In the genomic region with DNA sequence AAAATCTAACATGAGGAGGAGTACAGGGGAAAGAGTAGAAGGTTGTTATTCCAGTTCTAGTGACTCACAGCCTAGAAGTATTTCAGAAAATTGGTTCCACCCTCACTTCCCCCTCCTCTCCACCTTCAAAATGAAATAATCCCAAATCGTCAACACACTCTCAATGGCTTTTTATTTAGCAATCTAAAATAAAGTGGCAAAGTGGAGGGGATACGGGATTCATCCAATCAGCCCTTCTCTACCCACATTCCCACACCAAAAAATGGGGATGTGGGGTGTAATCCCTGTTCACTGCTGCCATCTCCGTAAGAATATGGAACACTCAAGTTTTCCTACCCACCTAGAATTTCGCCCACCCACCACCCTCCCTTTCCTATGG, we compare ENCODE assay signal across 1 cellular context.
A peak's percentile ranks its signal among the peaks of the same experiment; 100 is the strongest.
TF ChIP-seq lines count a peak whose summit lies in the region.

No MANE protein-coding gene starts in this region.

TF ChIP-seq in K562, 482 proteins besides CTCF, POLR2A, EP300 and RAD21 (continues in another document):
- TF ChIP-seq, protein P1, sequence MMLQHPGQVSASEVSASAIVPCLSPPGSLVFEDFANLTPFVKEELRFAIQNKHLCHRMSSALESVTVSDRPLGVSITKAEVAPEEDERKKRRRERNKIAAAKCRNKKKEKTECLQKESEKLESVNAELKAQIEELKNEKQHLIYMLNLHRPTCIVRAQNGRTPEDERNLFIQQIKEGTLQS (IDR thresholded peaks at IDR 0.05): peak; percentile 41
- TF ChIP-seq, protein P1 (CRISPR knock-in tag; conservative IDR thresholded peaks at IDR 0.05): no peak
- peak; percentile 53 for TF ChIP-seq SMARCA4 (IDR thresholded peaks at IDR 0.05)
- no peak for TF ChIP-seq HDGF (IDR thresholded peaks at IDR 0.05)
- peak; percentile 11 for TF ChIP-seq TAF9B (IDR thresholded peaks at IDR 0.05; ENCODE audit: partially characterized antibody)
- TF ChIP-seq KDM5B (IDR thresholded peaks at IDR 0.05; ENCODE audit: insufficient replicate concordance, low read depth, low read length): peak; percentile 47
- TF ChIP-seq CCNT2 (IDR thresholded peaks at IDR 0.05; ENCODE audit: borderline replicate concordance, extremely low read depth, insufficient read length, low read depth, low read length): no peak
- no peak for TF ChIP-seq ZNF695 (CRISPR knock-in tag; IDR thresholded peaks at IDR 0.05)
- peak; percentile 49; the same call in 1 of the 2 replicates for TF ChIP-seq SMARCE1 (IDR thresholded peaks at IDR 0.05)
- no peak for TF ChIP-seq TCFL5 (CRISPR knock-in tag; conservative IDR thresholded peaks at IDR 0.05)
- no peak for TF ChIP-seq ZNF224 (CRISPR knock-in tag; IDR thresholded peaks at IDR 0.05)
- no peak for TF ChIP-seq ZNF324 (CRISPR knock-in tag; IDR thresholded peaks at IDR 0.05)
- no peak for TF ChIP-seq EGR1 (conservative IDR thresholded peaks at IDR 0.05)
- TF ChIP-seq DDX20 (tag; IDR thresholded peaks at IDR 0.05; ENCODE audit: low read depth): no peak
- TF ChIP-seq SMAD3 (CRISPR knock-in tag; conservative IDR thresholded peaks at IDR 0.05): no peak
- TF ChIP-seq, protein P2, sequence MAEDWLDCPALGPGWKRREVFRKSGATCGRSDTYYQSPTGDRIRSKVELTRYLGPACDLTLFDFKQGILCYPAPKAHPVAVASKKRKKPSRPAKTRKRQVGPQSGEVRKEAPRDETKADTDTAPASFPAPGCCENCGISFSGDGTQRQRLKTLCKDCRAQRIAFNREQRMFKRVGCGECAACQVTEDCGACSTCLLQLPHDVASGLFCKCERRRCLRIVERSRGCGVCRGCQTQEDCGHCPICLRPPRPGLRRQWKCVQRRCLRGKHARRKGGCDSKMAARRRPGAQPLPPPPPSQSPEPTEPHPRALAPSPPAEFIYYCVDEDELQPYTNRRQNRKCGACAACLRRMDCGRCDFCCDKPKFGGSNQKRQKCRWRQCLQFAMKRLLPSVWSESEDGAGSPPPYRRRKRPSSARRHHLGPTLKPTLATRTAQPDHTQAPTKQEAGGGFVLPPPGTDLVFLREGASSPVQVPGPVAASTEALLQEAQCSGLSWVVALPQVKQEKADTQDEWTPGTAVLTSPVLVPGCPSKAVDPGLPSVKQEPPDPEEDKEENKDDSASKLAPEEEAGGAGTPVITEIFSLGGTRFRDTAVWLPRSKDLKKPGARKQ (CRISPR knock-in tag; IDR thresholded peaks at IDR 0.05): no peak
- TF ChIP-seq MAFG (tag; conservative IDR thresholded peaks at IDR 0.05): no peak
- TF ChIP-seq, protein P3, sequence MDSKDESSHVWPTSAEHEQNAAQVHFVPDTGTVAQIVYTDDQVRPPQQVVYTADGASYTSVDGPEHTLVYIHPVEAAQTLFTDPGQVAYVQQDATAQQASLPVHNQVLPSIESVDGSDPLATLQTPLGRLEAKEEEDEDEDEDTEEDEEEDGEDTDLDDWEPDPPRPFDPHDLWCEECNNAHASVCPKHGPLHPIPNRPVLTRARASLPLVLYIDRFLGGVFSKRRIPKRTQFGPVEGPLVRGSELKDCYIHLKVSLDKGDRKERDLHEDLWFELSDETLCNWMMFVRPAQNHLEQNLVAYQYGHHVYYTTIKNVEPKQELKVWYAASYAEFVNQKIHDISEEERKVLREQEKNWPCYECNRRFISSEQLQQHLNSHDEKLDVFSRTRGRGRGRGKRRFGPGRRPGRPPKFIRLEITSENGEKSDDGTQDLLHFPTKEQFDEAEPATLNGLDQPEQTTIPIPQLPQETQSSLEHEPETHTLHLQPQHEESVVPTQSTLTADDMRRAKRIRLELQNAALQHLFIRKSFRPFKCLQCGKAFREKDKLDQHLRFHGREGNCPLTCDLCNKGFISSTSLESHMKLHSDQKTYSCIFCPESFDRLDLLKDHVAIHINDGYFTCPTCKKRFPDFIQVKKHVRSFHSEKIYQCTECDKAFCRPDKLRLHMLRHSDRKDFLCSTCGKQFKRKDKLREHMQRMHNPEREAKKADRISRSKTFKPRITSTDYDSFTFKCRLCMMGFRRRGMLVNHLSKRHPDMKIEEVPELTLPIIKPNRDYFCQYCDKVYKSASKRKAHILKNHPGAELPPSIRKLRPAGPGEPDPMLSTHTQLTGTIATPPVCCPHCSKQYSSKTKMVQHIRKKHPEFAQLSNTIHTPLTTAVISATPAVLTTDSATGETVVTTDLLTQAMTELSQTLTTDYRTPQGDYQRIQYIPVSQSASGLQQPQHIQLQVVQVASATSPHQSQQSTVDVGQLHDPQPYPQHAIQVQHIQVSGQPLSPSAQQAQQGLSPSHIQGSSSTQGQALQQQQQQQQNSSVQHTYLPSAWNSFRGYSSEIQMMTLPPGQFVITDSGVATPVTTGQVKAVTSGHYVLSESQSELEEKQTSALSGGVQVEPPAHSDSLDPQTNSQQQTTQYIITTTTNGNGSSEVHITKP (IDR thresholded peaks at IDR 0.05; ENCODE audit: partially characterized antibody): peak; percentile 83
- TF ChIP-seq, protein P4, sequence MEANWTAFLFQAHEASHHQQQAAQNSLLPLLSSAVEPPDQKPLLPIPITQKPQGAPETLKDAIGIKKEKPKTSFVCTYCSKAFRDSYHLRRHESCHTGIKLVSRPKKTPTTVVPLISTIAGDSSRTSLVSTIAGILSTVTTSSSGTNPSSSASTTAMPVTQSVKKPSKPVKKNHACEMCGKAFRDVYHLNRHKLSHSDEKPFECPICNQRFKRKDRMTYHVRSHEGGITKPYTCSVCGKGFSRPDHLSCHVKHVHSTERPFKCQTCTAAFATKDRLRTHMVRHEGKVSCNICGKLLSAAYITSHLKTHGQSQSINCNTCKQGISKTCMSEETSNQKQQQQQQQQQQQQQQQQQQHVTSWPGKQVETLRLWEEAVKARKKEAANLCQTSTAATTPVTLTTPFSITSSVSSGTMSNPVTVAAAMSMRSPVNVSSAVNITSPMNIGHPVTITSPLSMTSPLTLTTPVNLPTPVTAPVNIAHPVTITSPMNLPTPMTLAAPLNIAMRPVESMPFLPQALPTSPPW (CRISPR knock-in tag; IDR thresholded peaks at IDR 0.05): peak; percentile 25; the same call in 1 of the 2 replicates
- TF ChIP-seq, protein P5, sequence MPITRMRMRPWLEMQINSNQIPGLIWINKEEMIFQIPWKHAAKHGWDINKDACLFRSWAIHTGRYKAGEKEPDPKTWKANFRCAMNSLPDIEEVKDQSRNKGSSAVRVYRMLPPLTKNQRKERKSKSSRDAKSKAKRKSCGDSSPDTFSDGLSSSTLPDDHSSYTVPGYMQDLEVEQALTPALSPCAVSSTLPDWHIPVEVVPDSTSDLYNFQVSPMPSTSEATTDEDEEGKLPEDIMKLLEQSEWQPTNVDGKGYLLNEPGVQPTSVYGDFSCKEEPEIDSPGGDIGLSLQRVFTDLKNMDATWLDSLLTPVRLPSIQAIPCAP (CRISPR knock-in tag; IDR thresholded peaks at IDR 0.05; ENCODE audit: borderline replicate concordance): no peak
- TF ChIP-seq PCBP1 (IDR thresholded peaks at IDR 0.05; ENCODE audit: low read depth, low read length, poor library complexity, severe bottlenecking): no peak
- TF ChIP-seq, protein P6, sequence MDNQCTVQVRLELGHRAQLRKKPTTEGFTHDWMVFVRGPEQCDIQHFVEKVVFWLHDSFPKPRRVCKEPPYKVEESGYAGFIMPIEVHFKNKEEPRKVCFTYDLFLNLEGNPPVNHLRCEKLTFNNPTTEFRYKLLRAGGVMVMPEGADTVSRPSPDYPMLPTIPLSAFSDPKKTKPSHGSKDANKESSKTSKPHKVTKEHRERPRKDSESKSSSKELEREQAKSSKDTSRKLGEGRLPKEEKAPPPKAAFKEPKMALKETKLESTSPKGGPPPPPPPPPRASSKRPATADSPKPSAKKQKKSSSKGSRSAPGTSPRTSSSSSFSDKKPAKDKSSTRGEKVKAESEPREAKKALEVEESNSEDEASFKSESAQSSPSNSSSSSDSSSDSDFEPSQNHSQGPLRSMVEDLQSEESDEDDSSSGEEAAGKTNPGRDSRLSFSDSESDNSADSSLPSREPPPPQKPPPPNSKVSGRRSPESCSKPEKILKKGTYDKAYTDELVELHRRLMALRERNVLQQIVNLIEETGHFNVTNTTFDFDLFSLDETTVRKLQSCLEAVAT (IDR thresholded peaks at IDR 0.05): peak; percentile 35 to 47; a peak in 3 of 4 replicates
- no peak for TF ChIP-seq ZBTB7A (IDR thresholded peaks at IDR 0.05; ENCODE audit: borderline replicate concordance, control insufficient read depth, low read depth, low read length)
- no peak for TF ChIP-seq ZNF431 (CRISPR knock-in tag; IDR thresholded peaks at IDR 0.05)
- TF ChIP-seq TGIF2 (CRISPR knock-in tag; IDR thresholded peaks at IDR 0.05): no peak
- TF ChIP-seq, protein P7, sequence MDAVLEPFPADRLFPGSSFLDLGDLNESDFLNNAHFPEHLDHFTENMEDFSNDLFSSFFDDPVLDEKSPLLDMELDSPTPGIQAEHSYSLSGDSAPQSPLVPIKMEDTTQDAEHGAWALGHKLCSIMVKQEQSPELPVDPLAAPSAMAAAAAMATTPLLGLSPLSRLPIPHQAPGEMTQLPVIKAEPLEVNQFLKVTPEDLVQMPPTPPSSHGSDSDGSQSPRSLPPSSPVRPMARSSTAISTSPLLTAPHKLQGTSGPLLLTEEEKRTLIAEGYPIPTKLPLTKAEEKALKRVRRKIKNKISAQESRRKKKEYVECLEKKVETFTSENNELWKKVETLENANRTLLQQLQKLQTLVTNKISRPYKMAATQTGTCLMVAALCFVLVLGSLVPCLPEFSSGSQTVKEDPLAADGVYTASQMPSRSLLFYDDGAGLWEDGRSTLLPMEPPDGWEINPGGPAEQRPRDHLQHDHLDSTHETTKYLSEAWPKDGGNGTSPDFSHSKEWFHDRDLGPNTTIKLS (IDR thresholded peaks at IDR 0.05; ENCODE audit: borderline replicate concordance, low read depth): no peak
- 0 out of 2 replicates have a peak, but pooled peaks have one; percentile 3 for TF ChIP-seq NBN (IDR thresholded peaks at IDR 0.05; ENCODE audit: low read depth)
- TF ChIP-seq FOSL1 (tag; conservative IDR thresholded peaks at IDR 0.05): peak; percentile 75
- peak; percentile 22 for TF ChIP-seq TBP (optimal IDR thresholded peaks at IDR 0.05; ENCODE audit: low read depth, low read length)
- TF ChIP-seq, protein P8, sequence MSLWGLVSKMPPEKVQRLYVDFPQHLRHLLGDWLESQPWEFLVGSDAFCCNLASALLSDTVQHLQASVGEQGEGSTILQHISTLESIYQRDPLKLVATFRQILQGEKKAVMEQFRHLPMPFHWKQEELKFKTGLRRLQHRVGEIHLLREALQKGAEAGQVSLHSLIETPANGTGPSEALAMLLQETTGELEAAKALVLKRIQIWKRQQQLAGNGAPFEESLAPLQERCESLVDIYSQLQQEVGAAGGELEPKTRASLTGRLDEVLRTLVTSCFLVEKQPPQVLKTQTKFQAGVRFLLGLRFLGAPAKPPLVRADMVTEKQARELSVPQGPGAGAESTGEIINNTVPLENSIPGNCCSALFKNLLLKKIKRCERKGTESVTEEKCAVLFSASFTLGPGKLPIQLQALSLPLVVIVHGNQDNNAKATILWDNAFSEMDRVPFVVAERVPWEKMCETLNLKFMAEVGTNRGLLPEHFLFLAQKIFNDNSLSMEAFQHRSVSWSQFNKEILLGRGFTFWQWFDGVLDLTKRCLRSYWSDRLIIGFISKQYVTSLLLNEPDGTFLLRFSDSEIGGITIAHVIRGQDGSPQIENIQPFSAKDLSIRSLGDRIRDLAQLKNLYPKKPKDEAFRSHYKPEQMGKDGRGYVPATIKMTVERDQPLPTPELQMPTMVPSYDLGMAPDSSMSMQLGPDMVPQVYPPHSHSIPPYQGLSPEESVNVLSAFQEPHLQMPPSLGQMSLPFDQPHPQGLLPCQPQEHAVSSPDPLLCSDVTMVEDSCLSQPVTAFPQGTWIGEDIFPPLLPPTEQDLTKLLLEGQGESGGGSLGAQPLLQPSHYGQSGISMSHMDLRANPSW (CRISPR knock-in tag; IDR thresholded peaks at IDR 0.05): no peak
- TF ChIP-seq, protein P9, sequence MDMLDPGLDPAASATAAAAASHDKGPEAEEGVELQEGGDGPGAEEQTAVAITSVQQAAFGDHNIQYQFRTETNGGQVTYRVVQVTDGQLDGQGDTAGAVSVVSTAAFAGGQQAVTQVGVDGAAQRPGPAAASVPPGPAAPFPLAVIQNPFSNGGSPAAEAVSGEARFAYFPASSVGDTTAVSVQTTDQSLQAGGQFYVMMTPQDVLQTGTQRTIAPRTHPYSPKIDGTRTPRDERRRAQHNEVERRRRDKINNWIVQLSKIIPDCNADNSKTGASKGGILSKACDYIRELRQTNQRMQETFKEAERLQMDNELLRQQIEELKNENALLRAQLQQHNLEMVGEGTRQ (CRISPR knock-in tag; IDR thresholded peaks at IDR 0.05): no peak
- TF ChIP-seq ARID1B (IDR thresholded peaks at IDR 0.05): peak; percentile 29; the same call in 1 of the 2 replicates
- TF ChIP-seq, protein P10, sequence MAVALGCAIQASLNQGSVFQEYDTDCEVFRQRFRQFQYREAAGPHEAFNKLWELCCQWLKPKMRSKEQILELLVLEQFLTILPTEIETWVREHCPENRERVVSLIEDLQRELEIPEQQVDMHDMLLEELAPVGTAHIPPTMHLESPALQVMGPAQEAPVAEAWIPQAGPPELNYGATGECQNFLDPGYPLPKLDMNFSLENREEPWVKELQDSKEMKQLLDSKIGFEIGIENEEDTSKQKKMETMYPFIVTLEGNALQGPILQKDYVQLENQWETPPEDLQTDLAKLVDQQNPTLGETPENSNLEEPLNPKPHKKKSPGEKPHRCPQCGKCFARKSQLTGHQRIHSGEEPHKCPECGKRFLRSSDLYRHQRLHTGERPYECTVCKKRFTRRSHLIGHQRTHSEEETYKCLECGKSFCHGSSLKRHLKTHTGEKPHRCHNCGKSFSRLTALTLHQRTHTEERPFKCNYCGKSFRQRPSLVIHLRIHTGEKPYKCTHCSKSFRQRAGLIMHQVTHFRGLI (CRISPR knock-in tag; IDR thresholded peaks at IDR 0.05): no peak
- TF ChIP-seq, protein P11, sequence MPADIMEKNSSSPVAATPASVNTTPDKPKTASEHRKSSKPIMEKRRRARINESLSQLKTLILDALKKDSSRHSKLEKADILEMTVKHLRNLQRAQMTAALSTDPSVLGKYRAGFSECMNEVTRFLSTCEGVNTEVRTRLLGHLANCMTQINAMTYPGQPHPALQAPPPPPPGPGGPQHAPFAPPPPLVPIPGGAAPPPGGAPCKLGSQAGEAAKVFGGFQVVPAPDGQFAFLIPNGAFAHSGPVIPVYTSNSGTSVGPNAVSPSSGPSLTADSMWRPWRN (IDR thresholded peaks at IDR 0.05; ENCODE audit: low read depth): 0 out of 2 replicates have a peak, but pooled peaks have one; percentile 28
- TF ChIP-seq RUNX1 (IDR thresholded peaks at IDR 0.05; ENCODE audit: low read depth): no peak
- TF ChIP-seq BRF1 (IDR thresholded peaks at IDR 0.05; ENCODE audit: borderline replicate concordance, extremely low read depth, insufficient read length): no peak
- TF ChIP-seq, protein P12, sequence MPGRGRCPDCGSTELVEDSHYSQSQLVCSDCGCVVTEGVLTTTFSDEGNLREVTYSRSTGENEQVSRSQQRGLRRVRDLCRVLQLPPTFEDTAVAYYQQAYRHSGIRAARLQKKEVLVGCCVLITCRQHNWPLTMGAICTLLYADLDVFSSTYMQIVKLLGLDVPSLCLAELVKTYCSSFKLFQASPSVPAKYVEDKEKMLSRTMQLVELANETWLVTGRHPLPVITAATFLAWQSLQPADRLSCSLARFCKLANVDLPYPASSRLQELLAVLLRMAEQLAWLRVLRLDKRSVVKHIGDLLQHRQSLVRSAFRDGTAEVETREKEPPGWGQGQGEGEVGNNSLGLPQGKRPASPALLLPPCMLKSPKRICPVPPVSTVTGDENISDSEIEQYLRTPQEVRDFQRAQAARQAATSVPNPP (IDR thresholded peaks at IDR 0.05; ENCODE audit: borderline replicate concordance, insufficient read depth, insufficient read length): no peak
- TF ChIP-seq FOXK2 (conservative IDR thresholded peaks at IDR 0.05 in 1 of 2, IDR thresholded peaks at IDR 0.05 in 1 of 2; ENCODE audit: low read depth in 2 of 2): 0 out of 4 replicates have a peak, but pooled peaks of 1 of the 2 experiments have one; percentile 15
- TF ChIP-seq CEBPB (tag; IDR thresholded peaks at IDR 0.05): 0 out of 2 replicates have a peak, but pooled peaks have one; percentile 9
- no peak for TF ChIP-seq NR2C2 (CRISPR knock-in tag; IDR thresholded peaks at IDR 0.05)
- no peak for TF ChIP-seq NR2C2 (tag; IDR thresholded peaks at IDR 0.05)
